Comparison of ENCODE assay signal across 1 cellular context in genomic region chr1:99645699-99646531, GRCh38.
TF ChIP-seq lines count a peak whose summit lies in the region.

PALMD (plus strand) TSS chr1:99646113; CDS start chr1:99646318, 205 bp downstream.

TF ChIP-seq in HepG2, 621 proteins besides CTCF, POLR2A, EP300 and RAD21 (continued from another document and continues in another):
- no peak for TF ChIP-seq SNRNP70 (IDR thresholded peaks at IDR 0.05; ENCODE audit: low read depth, low read length)
- TF ChIP-seq KMT2A (CRISPR knock-in tag; IDR thresholded peaks at IDR 0.05): peak; percentile 47; the same call in 1 of the 2 replicates
- TF ChIP-seq ZNF549 (CRISPR knock-in tag; IDR thresholded peaks at IDR 0.05): no peak
- TF ChIP-seq MLLT10 (CRISPR knock-in tag; IDR thresholded peaks at IDR 0.05): no peak
- no peak for TF ChIP-seq ZNF709 (CRISPR knock-in tag; IDR thresholded peaks at IDR 0.05)
- no peak for TF ChIP-seq POGK (CRISPR knock-in tag; conservative IDR thresholded peaks at IDR 0.05)
- TF ChIP-seq UBTF (CRISPR knock-in tag; IDR thresholded peaks at IDR 0.05): peak; percentile 51
- no peak for TF ChIP-seq ZBTB7A (CRISPR knock-in tag; IDR thresholded peaks at IDR 0.05)
- no peak for TF ChIP-seq ZNF746 (CRISPR knock-in tag; IDR thresholded peaks at IDR 0.05)
- TF ChIP-seq LBX2 (CRISPR knock-in tag; IDR thresholded peaks at IDR 0.05; ENCODE audit: borderline replicate concordance): no peak
- 0 out of 2 replicates have a peak, but pooled peaks have one; percentile 46 for TF ChIP-seq BCL3 (CRISPR knock-in tag; IDR thresholded peaks at IDR 0.05)
- no peak for TF ChIP-seq ZNF343 (CRISPR knock-in tag; IDR thresholded peaks at IDR 0.05)
- no peak for TF ChIP-seq HDAC6 (IDR thresholded peaks at IDR 0.05; ENCODE audit: low read depth, low read length)
- 0 out of 2 replicates have a peak, but pooled peaks have one; percentile 4 for TF ChIP-seq ZNF644 (CRISPR knock-in tag; IDR thresholded peaks at IDR 0.05; ENCODE audit: low read depth)
- TF ChIP-seq MYPOP (CRISPR knock-in tag; IDR thresholded peaks at IDR 0.05): no peak
- TF ChIP-seq ZNF142 (CRISPR knock-in tag; IDR thresholded peaks at IDR 0.05): peak; percentile 29; the same call in 1 of the 2 replicates
- TF ChIP-seq ZNF605 (CRISPR knock-in tag; IDR thresholded peaks at IDR 0.05): no peak
- no peak for TF ChIP-seq ZNF7 (CRISPR knock-in tag; IDR thresholded peaks at IDR 0.05)
- no peak for TF ChIP-seq KDM3A (CRISPR knock-in tag; IDR thresholded peaks at IDR 0.05; ENCODE audit: low read depth)
- no peak for TF ChIP-seq HDAC2 (CRISPR knock-in tag; IDR thresholded peaks at IDR 0.05)
- TF ChIP-seq ZNF607 (CRISPR knock-in tag; IDR thresholded peaks at IDR 0.05; ENCODE audit: borderline replicate concordance): no peak
- TF ChIP-seq ZNF3 (CRISPR knock-in tag; IDR thresholded peaks at IDR 0.05): no peak
- TF ChIP-seq ZNF564 (CRISPR knock-in tag; IDR thresholded peaks at IDR 0.05): no peak
- TF ChIP-seq ZNF660 (CRISPR knock-in tag; IDR thresholded peaks at IDR 0.05; ENCODE audit: borderline replicate concordance, low read depth): no peak
- TF ChIP-seq KLF6 (CRISPR knock-in tag; IDR thresholded peaks at IDR 0.05): no peak
- no peak for TF ChIP-seq ZMYM2 (CRISPR knock-in tag; IDR thresholded peaks at IDR 0.05)
- TF ChIP-seq ZNF781 (CRISPR knock-in tag; IDR thresholded peaks at IDR 0.05; ENCODE audit: borderline replicate concordance, not compliant biosample characterization): no peak
- no peak for TF ChIP-seq SRY (CRISPR knock-in tag; IDR thresholded peaks at IDR 0.05)
- TF ChIP-seq HOXA3 (CRISPR knock-in tag; IDR thresholded peaks at IDR 0.05): peak; percentile 56
- peak; percentile 54; the same call in 1 of the 2 replicates for TF ChIP-seq RFXAP (CRISPR knock-in tag; IDR thresholded peaks at IDR 0.05; ENCODE audit: borderline replicate concordance)
- peak; percentile 40; the same call in 1 of the 2 replicates for TF ChIP-seq TOPORS (CRISPR knock-in tag; IDR thresholded peaks at IDR 0.05)
- no peak for TF ChIP-seq MYNN (CRISPR knock-in tag; IDR thresholded peaks at IDR 0.05; ENCODE audit: low read depth)
- TF ChIP-seq ZNF337 (CRISPR knock-in tag; IDR thresholded peaks at IDR 0.05; ENCODE audit: borderline replicate concordance, low read depth): no peak; the same call in 1 of the 2 replicates
- TF ChIP-seq DMAP1 (CRISPR knock-in tag; IDR thresholded peaks at IDR 0.05): 0 out of 2 replicates have a peak, but pooled peaks have one; percentile 36
- no peak for TF ChIP-seq MED13 (CRISPR knock-in tag; IDR thresholded peaks at IDR 0.05)
- TF ChIP-seq KLF9 (CRISPR knock-in tag; IDR thresholded peaks at IDR 0.05; ENCODE audit: low read depth): no peak
- no peak for TF ChIP-seq ZNF557 (CRISPR knock-in tag; IDR thresholded peaks at IDR 0.05)
- TF ChIP-seq ZZZ3 (CRISPR knock-in tag; IDR thresholded peaks at IDR 0.05; ENCODE audit: borderline replicate concordance): no peak
- no peak for TF ChIP-seq ZFP41 (CRISPR knock-in tag; IDR thresholded peaks at IDR 0.05; ENCODE audit: borderline replicate concordance)
- TF ChIP-seq PHB2 (IDR thresholded peaks at IDR 0.05; ENCODE audit: partially characterized antibody): no peak
- TF ChIP-seq KAT8 (CRISPR knock-in tag; IDR thresholded peaks at IDR 0.05): no peak
- no peak for TF ChIP-seq NR1H2 (CRISPR knock-in tag; IDR thresholded peaks at IDR 0.05; ENCODE audit: borderline replicate concordance, low read depth)
- TF ChIP-seq KLF15 (CRISPR knock-in tag; IDR thresholded peaks at IDR 0.05; ENCODE audit: borderline replicate concordance): no peak
- TF ChIP-seq CBFB (CRISPR knock-in tag; IDR thresholded peaks at IDR 0.05): no peak
- no peak for TF ChIP-seq NFIC (IDR thresholded peaks at IDR 0.05; ENCODE audit: low read length)
- no peak for TF ChIP-seq DNMT1 (CRISPR knock-in tag; IDR thresholded peaks at IDR 0.05)
- no peak for TF ChIP-seq SPEN (CRISPR knock-in tag; IDR thresholded peaks at IDR 0.05; ENCODE audit: low read depth)
- no peak for TF ChIP-seq SMAD9 (CRISPR knock-in tag; IDR thresholded peaks at IDR 0.05)
- no peak for TF ChIP-seq SOX13 (IDR thresholded peaks at IDR 0.05)
- peak in 1 of 2 experiments; percentile 23; a peak in 2 of 4 replicates for TF ChIP-seq SOX13 (CRISPR knock-in tag; conservative IDR thresholded peaks at IDR 0.05 in 1 of 2, IDR thresholded peaks at IDR 0.05 in 1 of 2)
- TF ChIP-seq ZBTB38 (CRISPR knock-in tag; IDR thresholded peaks at IDR 0.05): no peak; the same call in 1 of the 2 replicates
- no peak for TF ChIP-seq ADNP (CRISPR knock-in tag; IDR thresholded peaks at IDR 0.05)
- no peak for TF ChIP-seq KDM1A (CRISPR knock-in tag; IDR thresholded peaks at IDR 0.05)
- 0 out of 2 replicates have a peak, but pooled peaks have one; percentile 28 for TF ChIP-seq NFKB2 (CRISPR knock-in tag; IDR thresholded peaks at IDR 0.05; ENCODE audit: borderline replicate concordance)
- TF ChIP-seq YY1 (IDR thresholded peaks at IDR 0.05; ENCODE audit: insufficient read depth, insufficient replicate concordance, low read depth, low read length): no peak
- no peak for TF ChIP-seq ZBTB33 (CRISPR knock-in tag; IDR thresholded peaks at IDR 0.05)
- TF ChIP-seq RAD51 (IDR thresholded peaks at IDR 0.05; ENCODE audit: borderline replicate concordance): no peak
- TF ChIP-seq ZNF670 (CRISPR knock-in tag; IDR thresholded peaks at IDR 0.05; ENCODE audit: borderline replicate concordance): no peak
- TF ChIP-seq EHMT2 (IDR thresholded peaks at IDR 0.05; ENCODE audit: borderline replicate concordance, low read depth, low read length): no peak
- TF ChIP-seq CREB1 (IDR thresholded peaks at IDR 0.05): no peak
- peak; percentile 37; the same call in 1 of the 2 replicates for TF ChIP-seq CREB1 (CRISPR knock-in tag; IDR thresholded peaks at IDR 0.05)
- TF ChIP-seq ZSCAN5A (CRISPR knock-in tag; IDR thresholded peaks at IDR 0.05; ENCODE audit: borderline replicate concordance): no peak
- TF ChIP-seq ZNF329 (CRISPR knock-in tag; IDR thresholded peaks at IDR 0.05; ENCODE audit: low read depth): no peak
